ENCODE assay signal across 9 cellular contexts in the genomic region with DNA sequence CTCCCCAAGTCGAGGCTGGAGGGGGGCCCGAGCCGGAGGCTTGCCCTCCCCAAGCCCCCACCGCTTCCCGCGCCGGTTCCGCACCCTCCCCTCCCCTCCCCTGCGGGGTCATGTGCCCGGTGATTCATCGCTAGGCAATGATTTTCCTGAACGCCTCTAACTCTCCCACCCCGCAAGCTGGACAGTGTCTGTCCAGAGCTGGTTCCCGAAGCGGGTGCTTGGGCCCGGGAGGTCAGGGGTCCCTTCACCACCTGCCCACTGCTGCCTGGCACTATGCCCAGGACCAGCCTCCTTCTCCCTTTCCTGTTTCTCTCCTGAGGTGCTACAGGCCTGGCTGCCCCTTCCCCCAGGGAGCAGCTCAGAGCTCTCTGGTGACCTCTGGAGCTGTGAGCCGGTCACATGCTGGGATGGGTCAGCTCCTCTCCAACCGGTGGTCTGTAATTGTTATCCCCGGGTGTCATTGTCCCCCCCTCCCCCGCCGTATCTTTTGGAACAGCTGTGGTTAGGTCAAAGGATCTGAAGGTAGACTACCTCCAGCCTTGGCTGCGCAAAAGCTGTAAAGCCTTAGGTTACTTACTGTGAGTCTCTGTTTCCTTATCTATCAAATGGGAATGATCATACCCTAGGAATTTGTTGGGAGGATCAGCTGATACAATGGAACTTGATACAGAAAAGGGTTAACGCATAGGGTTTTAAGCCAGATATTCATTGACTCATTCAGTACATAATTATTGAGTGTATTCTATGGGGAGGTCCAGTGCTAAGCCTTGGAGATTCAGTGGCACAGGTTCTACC. TPM values are rescaled to one million over a fixed set of nuclear protein-coding genes. Genes with fewer than 3 reads are reported as not detected.
A peak's percentile ranks its signal among the peaks of the same experiment; 100 is the strongest.
DNase-seq lines count a peak whose midpoint lies in the region; ATAC-seq, FAIRE-seq and TF ChIP-seq lines count a peak whose summit lies in the region.
"Had no signal": no experiment of that assay in that cellular context is flagged by ENCODE, and none has a peak within 500 bp of the region (broad histone marks: within the 10 kb centered on the region; RNA-seq: fewer than 3 reads in every experiment).

No MANE protein-coding gene starts in this region.

- peaks cover 16 to 47% (median 24%) of the 10 kb centered on the region in 4 donors for H3K4me1 Mint-ChIP-seq in CD4-positive, alpha-beta memory T cell
- peaks cover 23 to 37% of the 10 kb centered on the region in 2 donors for H3K4me1 Mint-ChIP-seq in stimulated activated naive B cell treated with anti-CD40 and anti-IgM and Interleukin-4, amounts not matched to agents 10 μg/mL and 1 μg/mL and 100 μg/mL, for 72 hours

- peak overlapping the region; percentile 44 for H3K27ac ChIP-seq in CD4-positive, alpha-beta memory T cell (ENCODE audit: low read depth, low read length)
- H3K27ac ChIP-seq in HEK293 (ENCODE audit: extremely low read depth, low read depth, low read length) = peak overlapping the region; percentile 67; the same call in 1 of the 2 replicates
- peak overlapping the region; percentile 94 for H3K27ac ChIP-seq in mesodermal cell (ENCODE audit: low read depth, low read length, severe bottlenecking)

- FAIRE-seq in GM19239 (lab: Jason Lieb, UNC) = no peak

- intact Hi-C loops in CD4-positive, alpha-beta memory T cell (cut with micrococcal nuclease) = loop anchor here (1.0 to 5.0 kb wide), 6 partner anchors 55 to 219 kb away; partner anchors contain the start of genes MRPL16 and PATL1

- H3K4me3 Mint-ChIP-seq in CD4-positive, alpha-beta memory T cell = peak overlapping the region; percentile 80 to 93 (median 85)
- peak overlapping the region; percentile 94 to 99 for H3K4me3 Mint-ChIP-seq in stimulated activated naive B cell treated with anti-CD40 and anti-IgM and Interleukin-4, amounts not matched to agents 10 μg/mL and 1 μg/mL and 100 μg/mL, for 72 hours

- no peaks in the 10 kb centered on the region for H3K27me3 Mint-ChIP-seq in CD4-positive, alpha-beta memory T cell
- peaks cover 0 to under 1% of the 10 kb centered on the region in 2 donors for H3K27me3 Mint-ChIP-seq in stimulated activated naive B cell treated with anti-CD40 and anti-IgM and Interleukin-4, amounts not matched to agents 10 μg/mL and 1 μg/mL and 100 μg/mL, for 72 hours

- H3K27ac Mint-ChIP-seq in CD4-positive, alpha-beta memory T cell = peak overlapping the region in 6 of 7 donors; percentile 46 to 87 (median 76)
- H3K27ac Mint-ChIP-seq in stimulated activated naive B cell treated with anti-CD40 and anti-IgM and Interleukin-4, amounts not matched to agents 10 μg/mL and 1 μg/mL and 100 μg/mL, for 72 hours = peak overlapping the region; percentile 63

- peaks cover 0 to 8% of the 10 kb centered on the region in 2 donors for H3K36me3 Mint-ChIP-seq in CD4-positive, alpha-beta memory T cell
- no peaks in the 10 kb centered on the region for H3K36me3 Mint-ChIP-seq in stimulated activated naive B cell treated with anti-CD40 and anti-IgM and Interleukin-4, amounts not matched to agents 10 μg/mL and 1 μg/mL and 100 μg/mL, for 72 hours

- no peaks in the 10 kb centered on the region for H3K36me3 ChIP-seq in CD4-positive, alpha-beta memory T cell (ENCODE audit: insufficient read depth, low read length)
- peaks cover 0 to 7% of the 10 kb centered on the region in 2 experiments; a peak in 1 of 3 replicates for H3K36me3 ChIP-seq in HEK293 (ENCODE audit: control insufficient read depth in 2 of 2, insufficient read depth in 1 of 2, low read length in 2 of 2)
- H3K36me3 ChIP-seq in mesodermal cell (ENCODE audit: control insufficient read depth, insufficient read depth, low read length) = peaks cover 20% of the 10 kb centered on the region

- WGBS in mesodermal cell (ENCODE audit: insufficient coverage in 2 of 2), 2 experiments = 0 to 1% methylated on average over 13 to 17 of the region's 23 CpGs

- peak overlapping the region; percentile 17 to 62 for H3K4me3 ChIP-seq in CD4-positive, alpha-beta memory T cell (ENCODE audit: low read length in 2 of 2)
- H3K4me3 ChIP-seq in HEK293 (ENCODE audit: low read depth, low read length) = peak overlapping the region; percentile 82
- H3K4me3 ChIP-seq in epithelial cell of proximal tubule (ENCODE audit: low read depth, low read length) = peak overlapping the region; percentile 76
- peak overlapping the region; percentile 85 for H3K4me3 ChIP-seq in mesodermal cell (ENCODE audit: extremely low read depth, insufficient read depth, low read length, poor library complexity, severe bottlenecking)

- no peak for TF ChIP-seq CTCF in HEK293 (tag by site-specific recombination; IDR thresholded peaks at IDR 0.05)
- no peak for TF ChIP-seq CTCF in epithelial cell of proximal tubule (conservative IDR thresholded peaks at IDR 0.05; ENCODE audit: low read depth, low read length)

- peak; percentile 18 to 19 for ATAC-seq in stimulated activated naive B cell treated with anti-CD40 and anti-IgM and Interleukin-4, amounts not matched to agents 10 μg/mL and 1 μg/mL and 100 μg/mL, for 72 hours (replicated peaks)

- H3K4me1 ChIP-seq in CD4-positive, alpha-beta memory T cell (ENCODE audit: insufficient read depth, low read length) = peaks cover 9% of the 10 kb centered on the region
- no peaks in the 10 kb centered on the region for H3K4me1 ChIP-seq in HEK293 (ENCODE audit: control insufficient read depth, insufficient read depth, low read length)
- H3K4me1 ChIP-seq in mesodermal cell (ENCODE audit: control insufficient read depth, insufficient read depth, low read length, poor library complexity, severe bottlenecking) = peaks cover 4% of the 10 kb centered on the region

- H3K27me3 ChIP-seq in CD4-positive, alpha-beta memory T cell (ENCODE audit: insufficient read depth, low read length) = no peaks in the 10 kb centered on the region

- POLR2A ChIA-PET in CD4-positive, alpha-beta memory T cell (lab: Charles Lee; ENCODE audit: partially characterized antibody) = interaction anchor here (0.8 to 4.3 kb wide), 10 partner anchors 8 to 140 kb away, joined by 3 to 26 read pairs (median 4); partner anchors contain the start of genes MRPL16, OSBP and PATL1
- POLR2A ChIA-PET in HEK293 (lab: Yijun Ruan, JAX) = interaction anchor here (0.6 to 2.7 kb wide), 12 partner anchors 9 to 147 kb away, joined by 3 to 28 read pairs (median 7); partner anchors contain the start of genes MRPL16, OSBP and PATL1

- no peaks in the 10 kb centered on the region for H3K9me3 Mint-ChIP-seq in CD4-positive, alpha-beta memory T cell
- no peaks in the 10 kb centered on the region for H3K9me3 Mint-ChIP-seq in stimulated activated naive B cell treated with anti-CD40 and anti-IgM and Interleukin-4, amounts not matched to agents 10 μg/mL and 1 μg/mL and 100 μg/mL, for 72 hours

- DNase-seq in CD4-positive, alpha-beta memory T cell = peak in 2 of 5 donors; percentile 41 to 78
- DNase-seq in NCI-H748 (lab: John Stamatoyannopoulos, UW; ENCODE audit: unreplicated experiment) = peak; percentile 66
- peak; percentile 41 to 44 for DNase-seq in activated T-cell treated with anti-CD3 and anti-CD28 coated beads, Interleukin-2, amount 50 U/mL, for 48 hours
- peak; percentile 65 for DNase-seq in epithelial cell of proximal tubule (ENCODE audit: low read depth)
- DNase-seq in stimulated activated naive B cell treated with anti-CD40 and anti-IgM and Interleukin-4, amounts not matched to agents 10 μg/mL and 1 μg/mL and 100 μg/mL, for 72 hours = no peak
- DNase-seq in GM19239 (ENCODE audit: insufficient read length, low spot score) = no peak

- CTCF ChIA-PET in CD4-positive, alpha-beta memory T cell (lab: Charles Lee; ENCODE audit: partially characterized antibody) = interaction anchor here (1.1 to 6.1 kb wide), 7 partner anchors 10 to 163 kb away, joined by 3 to 140 read pairs (median 24); partner anchors contain the start of gene MRPL16
- CTCF ChIA-PET in HEK293 (lab: Yijun Ruan, JAX) = interaction anchor here (0.6 to 6.9 kb wide), 6 partner anchors 28 to 1232 kb away, joined by 3 to 110 read pairs (median 7); partner anchors contain the start of gene MRPL16

- H3K9me3 ChIP-seq in CD4-positive, alpha-beta memory T cell (ENCODE audit: control insufficient read depth in 1 of 2, low read length in 2 of 2) = no peaks in the 10 kb centered on the region
- no peaks in the 10 kb centered on the region for H3K9me3 ChIP-seq in HEK293 (ENCODE audit: control insufficient read depth, insufficient read depth, low read depth, low read length)
- H3K9me3 ChIP-seq in mesodermal cell (ENCODE audit: control insufficient read depth, low read length) = no peaks in the 10 kb centered on the region

TF ChIP-seq in HEK293, 187 proteins besides CTCF, POLR2A, EP300 and RAD21 (continues in another document):
- TF ChIP-seq ZNF701 (tag by site-specific recombination; IDR thresholded peaks at IDR 0.05) (no peak), IKZF3 (tag by site-specific recombination; IDR thresholded peaks at IDR 0.05) (no peak), BCL11B (tag by site-specific recombination; IDR thresholded peaks at IDR 0.05; ENCODE audit: low read depth) (0 out of 2 replicates have a peak, but pooled peaks have one; percentile 32), GLIS1 (tag by site-specific recombination; IDR thresholded peaks at IDR 0.05) (peak; percentile 38; the same call in 1 of the 2 replicates), ZIC2 (tag by site-specific recombination; IDR thresholded peaks at IDR 0.05) (peak; percentile 37), ZFP3 (tag by site-specific recombination; IDR thresholded peaks at IDR 0.05; ENCODE audit: low read depth) (no peak), ZNF311 (tag by site-specific recombination; IDR thresholded peaks at IDR 0.05; ENCODE audit: borderline replicate concordance) (no peak), ZBTB6 (tag by site-specific recombination; IDR thresholded peaks at IDR 0.05) (no peak), ZNF529 (tag by site-specific recombination; IDR thresholded peaks at IDR 0.05; ENCODE audit: insufficient replicate concordance) (no peak)

RNA-seq across cellular contexts. Expression of gene STX3, which starts 0.7 kb away (rescaled TPM):
- total RNA-seq in CD4-positive, alpha-beta memory T cell = 10 to 100 TPM; 13.6 to 15.4 TPM
- polyA plus RNA-seq in CD4-positive, alpha-beta memory T cell = 1 to 10 TPM; 8.6 to 8.7 TPM
- 45.0 and 55.4 TPM in 2 replicates for total RNA-seq in epithelial cell of proximal tubule
- 75.1 TPM for polyA plus RNA-seq in mesodermal cell (2013, experiment 1 of 2)
- polyA plus RNA-seq in mesodermal cell (2013, experiment 2 of 2) = 71.1 TPM

RNA-seq across cellular contexts. Expression of gene OR10V1, which starts 42.3 kb away (rescaled TPM):
- total RNA-seq in CD4-positive, alpha-beta memory T cell = not detected
- not detected for polyA plus RNA-seq in CD4-positive, alpha-beta memory T cell
- not detected in 2 replicates for total RNA-seq in epithelial cell of proximal tubule
- polyA plus RNA-seq in mesodermal cell (2013, experiment 1 of 2) = not detected
- polyA plus RNA-seq in mesodermal cell (2013, experiment 2 of 2) = not detected
- total RNA-seq: T-helper 1 cell treated with Interleukin-12 subunit alpha and Interleukin-12 subunit beta and Interleukin-4 antibody, amounts not matched to agents 30 ng/mL and 1 ng/mL, for 36 hours had no signal

RNA-seq across cellular contexts. Expression of gene MRPL16, which starts 54.7 kb away (rescaled TPM):
- 10 to 100 TPM; 33.2 to 35.9 TPM for total RNA-seq in CD4-positive, alpha-beta memory T cell
- 10 to 100 TPM; 85.6 to 92.2 TPM for polyA plus RNA-seq in CD4-positive, alpha-beta memory T cell
- 76.9 and 92.6 TPM in 2 replicates for total RNA-seq in epithelial cell of proximal tubule
- 55.4 TPM for polyA plus RNA-seq in mesodermal cell (2013, experiment 1 of 2)
- polyA plus RNA-seq in mesodermal cell (2013, experiment 2 of 2) = 53.2 TPM

Comparison
In these comparisons a context has a peak if more than half of its experiments do, and no peak if none do; other contexts are left out.
1. DNase-seq: peak in NCI-H748 (single experiment), activated T-cell treated with anti-CD3 and anti-CD28 coated beads, Interleukin-2, amount 50 U/mL, for 48 hours (2 of 2) and epithelial cell of proximal tubule (single experiment); none in stimulated activated naive B cell treated with anti-CD40 and anti-IgM and Interleukin-4, amounts not matched to agents 10 μg/mL and 1 μg/mL and 100 μg/mL, for 72 hours (single experiment) and GM19239 (single experiment).
2. H3K27ac ChIP-seq: peak in every context shown above with its lines; median percentile 94 in mesodermal cell; 67 in HEK293; 44 in CD4-positive, alpha-beta memory T cell.
3. Peak in every context shown above with its lines, with median percentiles within 50 percentile points of each other: H3K4me3 ChIP-seq.